In the genomic region with DNA sequence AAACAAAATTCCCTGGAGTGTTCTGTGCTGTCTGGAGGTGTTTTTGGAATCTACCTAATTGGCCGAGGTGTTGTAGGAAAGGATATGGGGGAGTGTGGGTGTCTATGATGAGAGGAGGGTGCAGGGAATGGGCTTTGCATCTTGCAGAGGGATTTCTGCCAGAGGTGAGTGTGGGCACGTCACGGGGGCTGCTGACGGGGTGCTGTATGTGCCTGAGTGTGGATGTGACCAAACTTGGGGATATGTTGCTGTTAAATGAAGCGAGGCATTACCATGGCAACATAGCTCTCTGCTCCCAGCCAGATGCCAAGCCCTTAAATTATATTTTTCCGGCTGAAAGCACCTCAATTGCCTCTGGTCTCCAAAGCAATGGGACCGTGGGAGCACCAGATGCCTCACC, we compare ENCODE assay signal across 14 cellular contexts. TPM values are rescaled to one million over a fixed set of nuclear protein-coding genes. Genes with fewer than 3 reads are reported as not detected.
DNase-seq lines count a peak whose midpoint lies in the region; ATAC-seq and TF ChIP-seq lines count a peak whose summit lies in the region.
"Had no signal": no experiment of that assay in that cellular context is flagged by ENCODE, and none has a peak within 500 bp of the region (broad histone marks: within the 10 kb centered on the region; RNA-seq: fewer than 3 reads in every experiment).

No MANE protein-coding gene starts in this region.

- H3K4me1 ChIP-seq in HEK293 (ENCODE audit: control insufficient read depth, insufficient read depth, low read length): no peaks in the 10 kb centered on the region
- H3K4me1 ChIP-seq in mucosa of descending colon (ENCODE audit: low read depth): no peaks in the 10 kb centered on the region
- H3K4me1 ChIP-seq: Caco-2 had no signal

- no peak for ATAC-seq in mucosa of descending colon
- ATAC-seq in GM19397 (IDR thresholded peaks at IDR 0.05; ENCODE audit: unreplicated experiment): no peak
- ATAC-seq: activated naive CD4-positive, alpha-beta T cell treated with anti-CD3 and anti-CD28 coated beads, Interleukin-2, amount 50 U/mL, for 72 hours; left ventricle myocardium superior; Panc1; stimulated activated naive B cell treated with anti-CD40 and anti-IgM and Interleukin-4, amounts not matched to agents 10 μg/mL and 1 μg/mL and 100 μg/mL, for 72 hours had no signal

- DNase-seq in NCI-H2171 (lab: John Stamatoyannopoulos, UW) (peak; percentile 99), cerebellum (ENCODE audit: low spot score) (peak; percentile 12), retina (peak; percentile 92), NAMALWA (ENCODE audit: low spot score) (no peak), WERI-Rb-1 (no peak), mucosa of descending colon (no peak)
- DNase-seq: Caco-2; left ventricle myocardium superior; ovary; stimulated activated naive B cell treated with anti-CD40 and anti-IgM and Interleukin-4, amounts not matched to agents 10 μg/mL and 1 μg/mL and 100 μg/mL, for 72 hours had no signal

- TF ChIP-seq CTCF in HEK293 (tag by site-specific recombination; IDR thresholded peaks at IDR 0.05) (no peak), WERI-Rb-1 (IDR thresholded peaks at IDR 0.05; ENCODE audit: low read depth, low read length) (no peak), mucosa of descending colon (IDR thresholded peaks at IDR 0.05) (no peak)

- H3K27ac ChIP-seq in HEK293 (ENCODE audit: extremely low read depth, low read depth, low read length): no peak overlapping the region
- no peak overlapping the region for H3K27ac ChIP-seq in WERI-Rb-1
- H3K27ac ChIP-seq: ovary had no signal

- intact Hi-C loops in mucosa of descending colon (cut with DNase I, micrococcal nuclease): no loop called here

- CTCF ChIA-PET in HEK293 (lab: Yijun Ruan, JAX): no interaction called here

- H3K36me3 ChIP-seq in HEK293 (ENCODE audit: control insufficient read depth in 2 of 2, insufficient read depth in 1 of 2, low read length in 2 of 2) (no peaks in the 10 kb centered on the region), WERI-Rb-1 (no peaks in the 10 kb centered on the region), mucosa of descending colon (ENCODE audit: low read depth) (no peaks in the 10 kb centered on the region)
- H3K36me3 ChIP-seq: ovary had no signal

- H3K9me3 ChIP-seq in HEK293 (ENCODE audit: control insufficient read depth, insufficient read depth, low read depth, low read length) (no peaks in the 10 kb centered on the region), WERI-Rb-1 (ENCODE audit: severe bottlenecking) (no peaks in the 10 kb centered on the region), mucosa of descending colon (no peaks in the 10 kb centered on the region)
- H3K9me3 ChIP-seq: Caco-2, ovary had no signal

- H3K27me3 ChIP-seq in WERI-Rb-1 (ENCODE audit: insufficient read depth, low read depth, severe bottlenecking): no peaks in the 10 kb centered on the region
- H3K27me3 ChIP-seq: ovary had no signal

- no peak overlapping the region for H3K4me3 ChIP-seq in HEK293 (ENCODE audit: low read depth, low read length)
- no peak overlapping the region for H3K4me3 ChIP-seq in WERI-Rb-1 (ENCODE audit: low read depth, low read length)
- no peak overlapping the region for H3K4me3 ChIP-seq in mucosa of descending colon
- H3K4me3 ChIP-seq: ovary had no signal

- POLR2A ChIA-PET in HEK293 (lab: Yijun Ruan, JAX): no interaction called here

TF ChIP-seq in HEK293, 187 proteins besides CTCF, POLR2A, EP300 and RAD21:
- TF ChIP-seq ZFHX2 (tag by site-specific recombination; conservative IDR thresholded peaks at IDR 0.05): peak; percentile 76
- TF ChIP-seq ZNF658 (tag by site-specific recombination; IDR thresholded peaks at IDR 0.05): no peak
- TF ChIP-seq ZNF654 (tag by site-specific recombination; IDR thresholded peaks at IDR 0.05; ENCODE audit: low read depth): no peak
- TF ChIP-seq ZNF404 (tag by site-specific recombination; IDR thresholded peaks at IDR 0.05): no peak
- peak; percentile 62 for TF ChIP-seq EGR2 (tag by site-specific recombination; IDR thresholded peaks at IDR 0.05; ENCODE audit: low read depth)
- TF ChIP-seq ZBTB21 (tag by site-specific recombination; IDR thresholded peaks at IDR 0.05): no peak
- no peak for TF ChIP-seq ZNF530 (tag by site-specific recombination; IDR thresholded peaks at IDR 0.05; ENCODE audit: low read depth)
- TF ChIP-seq ZNF621 (tag by site-specific recombination; IDR thresholded peaks at IDR 0.05): no peak

RNA-seq across cellular contexts. Expression of gene SPTLC2, which starts 44.3 kb away (rescaled TPM):
- total RNA-seq in cerebellum (26.5 TPM), mucosa of descending colon (10 to 100 TPM; 43.2 to 67.1 (median 58.6) TPM)

RNA-seq across cellular contexts. Expression of gene ALKBH1, which starts 47.1 kb away (rescaled TPM):
- total RNA-seq in cerebellum (12.3 TPM), mucosa of descending colon (10 to 100 TPM in 2 of 3 donors, 1 to 10 TPM in 1; 8.8 to 12.9 (median 11.3) TPM)

RNA-seq across cellular contexts. Expression of gene SLIRP, which starts 47.1 kb away (rescaled TPM):
- total RNA-seq in cerebellum (55.0 TPM), mucosa of descending colon (100 to 1,000 TPM in 2 of 3 donors, 10 to 100 TPM in 1; 83.8 to 133 (median 101) TPM)

Comparison
In these comparisons a context has a peak if more than half of its experiments do, and no peak if none do; other contexts are left out.
1. DNase-seq: peak in NCI-H2171 (single experiment), cerebellum (single experiment) and retina (single experiment); none in NAMALWA (single experiment), WERI-Rb-1 (single experiment) and mucosa of descending colon (0 of 3).